ENCODE assay signal across 8 cellular contexts in genomic region chr13:36848228-36848982, GRCh38. TPM values are rescaled to one million over a fixed set of nuclear protein-coding genes. Genes with fewer than 3 reads are reported as not detected.
DNase-seq lines count a peak whose midpoint lies in the region; ATAC-seq and TF ChIP-seq lines count a peak whose summit lies in the region.

No MANE protein-coding gene starts in this region.

- BruUV-seq in Caco-2 (replicated peaks; lab: Mats Ljungman, UMichigan), result no TSS peak

- H3K36me3 ChIP-seq in Caco-2 (ENCODE audit: control insufficient read depth, insufficient read depth, low read length) (no peaks in the 10 kb centered on the region), upper lobe of left lung (peaks cover 0 to 21% (median 5%) of the 10 kb centered on the region in 4 donors)

- DNase-seq in COLO668 (lab: John Stamatoyannopoulos, UW; ENCODE audit: unreplicated experiment) (peak; percentile 43), NCI-H69 (lab: John Stamatoyannopoulos, UW) (peak; percentile 10), fibroblast of villous mesenchyme (ENCODE audit: low read depth) (no peak), CD14-positive monocyte (ENCODE audit: low spot score) (no peak), Caco-2 (no peak), upper lobe of left lung (no peak)
- DNase-seq in effector CD8-positive, alpha-beta T cell (lab: John Stamatoyannopoulos, UW), result no peak

- 58 to 64% methylated on average over 4 to 6 of the region's 6 CpGs for WGBS in upper lobe of left lung, 2 donors

- H3K27me3 ChIP-seq in Caco-2 (replicated peaks; ENCODE audit: control insufficient read depth, insufficient read depth, low read length) (no peaks in the 10 kb centered on the region), upper lobe of left lung (no peaks in the 10 kb centered on the region)

- no peak overlapping the region for H3K27ac ChIP-seq in upper lobe of left lung

- no peak for TF ChIP-seq EP300 in upper lobe of left lung (IDR thresholded peaks at IDR 0.05)

- H3K27me3 Mint-ChIP-seq in CD14-positive monocyte (ENCODE audit: low read depth in 3 of 3) (peaks cover 0 to 3% (median 1%) of the 10 kb centered on the region in 3 donors), Caco-2 (ENCODE audit: insufficient read depth, unreplicated experiment) (no peaks in the 10 kb centered on the region)

- peaks cover 14% of the 10 kb centered on the region for H3K4me1 Mint-ChIP-seq in CD14-positive monocyte
- no peaks in the 10 kb centered on the region for H3K4me1 Mint-ChIP-seq in Caco-2 (ENCODE audit: low read depth, unreplicated experiment)

- peak; percentile 18 for TF ChIP-seq CTCF in fibroblast of villous mesenchyme (IDR thresholded peaks at IDR 0.05; ENCODE audit: insufficient read depth, low read depth, low read length)
- no peak for TF ChIP-seq CTCF in CD14-positive monocyte (IDR thresholded peaks at IDR 0.05)
- TF ChIP-seq CTCF in Caco-2 (IDR thresholded peaks at IDR 0.05; ENCODE audit: insufficient read depth in 1 of 2, low read depth in 1 of 2, low read length in 1 of 2, severe bottlenecking in 1 of 2, unreplicated experiment in 1 of 2), result peak in 1 of 2 experiments; percentile 2
- peak in 1 of 6 experiments; percentile 16 for TF ChIP-seq CTCF in upper lobe of left lung (IDR thresholded peaks at IDR 0.05)

- H3K4me1 ChIP-seq in Caco-2 (no peaks in the 10 kb centered on the region), upper lobe of left lung (no peaks in the 10 kb centered on the region)

- POLR2A ChIA-PET in Caco-2 (lab: Charles Lee), result no interaction called here

- peak; percentile 76 for ATAC-seq in GM19351 (IDR thresholded peaks at IDR 0.05; ENCODE audit: unreplicated experiment)
- no peak for ATAC-seq in upper lobe of left lung (ENCODE audit: low FRiP score in 2 of 2)

- no peak overlapping the region for H3K4me3 Mint-ChIP-seq in CD14-positive monocyte
- H3K4me3 Mint-ChIP-seq in Caco-2 (ENCODE audit: unreplicated experiment), result no peak overlapping the region

- H3K4me3 ChIP-seq in fibroblast of villous mesenchyme (ENCODE audit: low read depth, low read length) (no peak overlapping the region), Caco-2 (ENCODE audit: low read depth, low read length) (no peak overlapping the region), upper lobe of left lung (no peak overlapping the region)

- H3K36me3 Mint-ChIP-seq in CD14-positive monocyte, result peaks cover 4 to 5% of the 10 kb centered on the region in 2 donors
- H3K36me3 Mint-ChIP-seq in Caco-2 (ENCODE audit: insufficient read depth, unreplicated experiment), result no peaks in the 10 kb centered on the region

- no peak for TF ChIP-seq POLR2A in upper lobe of left lung (IDR thresholded peaks at IDR 0.05)

- H3K27ac Mint-ChIP-seq in CD14-positive monocyte, result no peak overlapping the region
- no peak overlapping the region for H3K27ac Mint-ChIP-seq in Caco-2 (ENCODE audit: unreplicated experiment)

- H3K9me3 ChIP-seq in Caco-2 (no peaks in the 10 kb centered on the region), upper lobe of left lung (no peaks in the 10 kb centered on the region)

- CTCF ChIA-PET in Caco-2 (lab: Charles Lee), result interaction anchor here (1.2 to 1.6 kb wide), 2 partner anchors 10 to 132 kb away, joined by 4 read pairs; no protein-coding TSS in a partner anchor

- intact Hi-C loops in CD14-positive monocyte (cut with micrococcal nuclease) (no loop called here), Caco-2 (cut with micrococcal nuclease; ENCODE audit: unreplicated experiment) (no loop called here)

- H3K9me3 Mint-ChIP-seq in CD14-positive monocyte (peaks cover 0 to under 1% (median 0%) of the 10 kb centered on the region in 7 donors), Caco-2 (ENCODE audit: unreplicated experiment) (no peaks in the 10 kb centered on the region)

RNA-seq across cellular contexts. Expression of gene RFXAP, which starts 29.4 kb away (rescaled TPM):
- total RNA-seq in fibroblast of villous mesenchyme (2.6 TPM in 2 replicates), Caco-2 (2022) (8.7 and 11.5 TPM in 2 replicates), upper lobe of left lung (10 to 100 TPM in 1 of 6 donors, 1 to 10 TPM in 5; 4.3 to 12.0 (median 6.7) TPM)
- 1 to 10 TPM; 1.1 to 1.8 TPM for polyA plus RNA-seq in CD14-positive monocyte

Comparison
In these comparisons a context has a peak if more than half of its experiments do, and no peak if none do; other contexts are left out.
1. DNase-seq: peak in COLO668 (single experiment) and NCI-H69 (single experiment); none in fibroblast of villous mesenchyme (single experiment), CD14-positive monocyte (single experiment), effector CD8-positive, alpha-beta T cell (single experiment), Caco-2 (0 of 2) and upper lobe of left lung (0 of 2).